In genomic region chr1:117121589-117122296, GRCh38 we compare ENCODE assay signal across 1 cellular context.
TF ChIP-seq lines count a peak whose summit lies in the region.

A gene with protein sequence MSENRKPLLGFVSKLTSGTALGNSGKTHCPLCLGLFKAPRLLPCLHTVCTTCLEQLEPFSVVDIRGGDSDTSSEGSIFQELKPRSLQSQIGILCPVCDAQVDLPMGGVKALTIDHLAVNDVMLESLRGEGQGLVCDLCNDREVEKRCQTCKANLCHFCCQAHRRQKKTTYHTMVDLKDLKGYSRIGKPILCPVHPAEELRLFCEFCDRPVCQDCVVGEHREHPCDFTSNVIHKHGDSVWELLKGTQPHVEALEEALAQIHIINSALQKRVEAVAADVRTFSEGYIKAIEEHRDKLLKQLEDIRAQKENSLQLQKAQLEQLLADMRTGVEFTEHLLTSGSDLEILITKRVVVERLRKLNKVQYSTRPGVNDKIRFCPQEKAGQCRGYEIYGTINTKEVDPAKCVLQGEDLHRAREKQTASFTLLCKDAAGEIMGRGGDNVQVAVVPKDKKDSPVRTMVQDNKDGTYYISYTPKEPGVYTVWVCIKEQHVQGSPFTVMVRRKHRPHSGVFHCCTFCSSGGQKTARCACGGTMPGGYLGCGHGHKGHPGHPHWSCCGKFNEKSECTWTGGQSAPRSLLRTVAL (minus strand): TSS chr1:117121749. CDS start chr1:117121201, 548 bp downstream.

TF ChIP-seq in GM12878, 131 proteins besides CTCF, POLR2A, EP300 and RAD21 (continued from another document and continues in another):
- TF ChIP-seq KLF5 (IDR thresholded peaks at IDR 0.05; ENCODE audit: partially characterized antibody) = no peak
- no peak for TF ChIP-seq ATF2 (IDR thresholded peaks at IDR 0.05; ENCODE audit: low read length)
- TF ChIP-seq CEBPB (IDR thresholded peaks at IDR 0.05; ENCODE audit: borderline replicate concordance in 1 of 2, low read depth in 2 of 2, low read length in 2 of 2) = no peak
- TF ChIP-seq RUNX3 (IDR thresholded peaks at IDR 0.05; ENCODE audit: low read length) = peak; percentile 11; the same call in 1 of the 2 replicates
- no peak for TF ChIP-seq RELB (IDR thresholded peaks at IDR 0.05; ENCODE audit: low read depth)
- TF ChIP-seq, protein P1, sequence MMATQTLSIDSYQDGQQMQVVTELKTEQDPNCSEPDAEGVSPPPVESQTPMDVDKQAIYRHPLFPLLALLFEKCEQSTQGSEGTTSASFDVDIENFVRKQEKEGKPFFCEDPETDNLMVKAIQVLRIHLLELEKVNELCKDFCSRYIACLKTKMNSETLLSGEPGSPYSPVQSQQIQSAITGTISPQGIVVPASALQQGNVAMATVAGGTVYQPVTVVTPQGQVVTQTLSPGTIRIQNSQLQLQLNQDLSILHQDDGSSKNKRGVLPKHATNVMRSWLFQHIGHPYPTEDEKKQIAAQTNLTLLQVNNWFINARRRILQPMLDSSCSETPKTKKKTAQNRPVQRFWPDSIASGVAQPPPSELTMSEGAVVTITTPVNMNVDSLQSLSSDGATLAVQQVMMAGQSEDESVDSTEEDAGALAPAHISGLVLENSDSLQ (IDR thresholded peaks at IDR 0.05) = peak; percentile 98
- no peak for TF ChIP-seq FOXM1 (IDR thresholded peaks at IDR 0.05; ENCODE audit: low read depth, low read length)
- TF ChIP-seq SP1 (IDR thresholded peaks at IDR 0.05; ENCODE audit: low read depth, low read length) = peak; percentile 75
- TF ChIP-seq GABPA (IDR thresholded peaks at IDR 0.05; ENCODE audit: low read depth) = no peak
- TF ChIP-seq ETV6 (conservative IDR thresholded peaks at IDR 0.05 in 1 of 2, IDR thresholded peaks at IDR 0.05 in 1 of 2; ENCODE audit: borderline replicate concordance in 1 of 2, low read depth in 1 of 2) = no peak
- TF ChIP-seq NFIC (IDR thresholded peaks at IDR 0.05; ENCODE audit: low read depth, low read length) = no peak
- peak; percentile 95 for TF ChIP-seq PBX3 (IDR thresholded peaks at IDR 0.05; ENCODE audit: insufficient replicate concordance, low read depth, low read length)
- 0 out of 2 replicates have a peak, but pooled peaks have one; percentile 30 for TF ChIP-seq CREM (IDR thresholded peaks at IDR 0.05; ENCODE audit: low read depth)
- 0 out of 2 replicates have a peak, but pooled peaks have one; percentile 9 for TF ChIP-seq BACH1 (IDR thresholded peaks at IDR 0.05; ENCODE audit: borderline replicate concordance)
- peak; percentile 55; the same call in 1 of the 2 replicates for TF ChIP-seq IRF3 (IDR thresholded peaks at IDR 0.05)
- no peak for TF ChIP-seq MTA3 (IDR thresholded peaks at IDR 0.05; ENCODE audit: borderline replicate concordance, low read length)
- TF ChIP-seq CBFB (IDR thresholded peaks at IDR 0.05; ENCODE audit: low read depth) = no peak
- no peak; a peak in 1 of 3 replicates for TF ChIP-seq EGR1 (IDR thresholded peaks at IDR 0.05; ENCODE audit: borderline replicate concordance in 1 of 2, low read depth in 2 of 2, low read length in 2 of 2)
- TF ChIP-seq HCFC1 (IDR thresholded peaks at IDR 0.05; ENCODE audit: low read length) = no peak
- TF ChIP-seq BCL11A (IDR thresholded peaks at IDR 0.05; ENCODE audit: low read depth, low read length) = no peak
- 0 out of 2 replicates have a peak, but pooled peaks have one; percentile 43 for TF ChIP-seq YY1 (IDR thresholded peaks at IDR 0.05; ENCODE audit: low read depth, low read length)
- TF ChIP-seq CREB1 (IDR thresholded peaks at IDR 0.05; ENCODE audit: low read depth) = peak; percentile 38; the same call in 1 of the 2 replicates
- no peak for TF ChIP-seq MEF2B (IDR thresholded peaks at IDR 0.05; ENCODE audit: partially characterized antibody, poor library complexity, severe bottlenecking)
- no peak for TF ChIP-seq SUZ12 (IDR thresholded peaks at IDR 0.05; ENCODE audit: unreplicated experiment)
- TF ChIP-seq TBL1XR1 (IDR thresholded peaks at IDR 0.05; ENCODE audit: low read depth, low read length) = 0 out of 2 replicates have a peak, but pooled peaks have one; percentile 22
- TF ChIP-seq RCOR1 (conservative IDR thresholded peaks at IDR 0.05; ENCODE audit: low read depth, low read length) = no peak
- no peak for TF ChIP-seq RELA (IDR thresholded peaks at IDR 0.05; ENCODE audit: borderline replicate concordance, partially characterized antibody)
- TF ChIP-seq IRF4 (IDR thresholded peaks at IDR 0.05; ENCODE audit: low read depth, low read length) = 0 out of 2 replicates have a peak, but pooled peaks have one; percentile 12
- peak; percentile 30 for TF ChIP-seq FOS (IDR thresholded peaks at IDR 0.05; ENCODE audit: borderline replicate concordance, extremely low read depth, insufficient read length)
- no peak for TF ChIP-seq ZSCAN29 (IDR thresholded peaks at IDR 0.05)
- TF ChIP-seq TARDBP (IDR thresholded peaks at IDR 0.05; ENCODE audit: borderline replicate concordance) = no peak
- TF ChIP-seq YBX1 (IDR thresholded peaks at IDR 0.05) = no peak
- no peak for TF ChIP-seq SIN3A (IDR thresholded peaks at IDR 0.05; ENCODE audit: low read depth, low read length)
- TF ChIP-seq, protein P2, sequence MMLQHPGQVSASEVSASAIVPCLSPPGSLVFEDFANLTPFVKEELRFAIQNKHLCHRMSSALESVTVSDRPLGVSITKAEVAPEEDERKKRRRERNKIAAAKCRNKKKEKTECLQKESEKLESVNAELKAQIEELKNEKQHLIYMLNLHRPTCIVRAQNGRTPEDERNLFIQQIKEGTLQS (IDR thresholded peaks at IDR 0.05; ENCODE audit: borderline replicate concordance, extremely low read depth, low read depth, low read length) = no peak
- TF ChIP-seq DPF2 (IDR thresholded peaks at IDR 0.05) = peak; percentile 73
- no peak for TF ChIP-seq E2F8 (IDR thresholded peaks at IDR 0.05; ENCODE audit: low read depth, partially characterized antibody)
- peak in 1 of 2 experiments; percentile 34; a peak in 2 of 4 replicates for TF ChIP-seq BHLHE40 (IDR thresholded peaks at IDR 0.05; ENCODE audit: borderline replicate concordance in 1 of 2, low read depth in 2 of 2, low read length in 1 of 2)
- TF ChIP-seq CHD2 (IDR thresholded peaks at IDR 0.05; ENCODE audit: borderline replicate concordance, low read depth, low read length) = 0 out of 2 replicates have a peak, but pooled peaks have one; percentile 48
- peak; percentile 17; the same call in 1 of the 2 replicates for TF ChIP-seq SMC3 (IDR thresholded peaks at IDR 0.05; ENCODE audit: borderline replicate concordance, low read length)
- no peak for TF ChIP-seq STAT3 (IDR thresholded peaks at IDR 0.05; ENCODE audit: low read depth, low read length)
- no peak for TF ChIP-seq ZNF384 (IDR thresholded peaks at IDR 0.05; ENCODE audit: borderline replicate concordance, low read depth, low read length)
- no peak for TF ChIP-seq MTA2 (IDR thresholded peaks at IDR 0.05; ENCODE audit: low read depth)
- TF ChIP-seq, protein P3, sequence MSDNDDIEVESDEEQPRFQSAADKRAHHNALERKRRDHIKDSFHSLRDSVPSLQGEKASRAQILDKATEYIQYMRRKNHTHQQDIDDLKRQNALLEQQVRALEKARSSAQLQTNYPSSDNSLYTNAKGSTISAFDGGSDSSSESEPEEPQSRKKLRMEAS (IDR thresholded peaks at IDR 0.05; ENCODE audit: low read depth, low read length) = peak; percentile 63
- TF ChIP-seq, protein P4, sequence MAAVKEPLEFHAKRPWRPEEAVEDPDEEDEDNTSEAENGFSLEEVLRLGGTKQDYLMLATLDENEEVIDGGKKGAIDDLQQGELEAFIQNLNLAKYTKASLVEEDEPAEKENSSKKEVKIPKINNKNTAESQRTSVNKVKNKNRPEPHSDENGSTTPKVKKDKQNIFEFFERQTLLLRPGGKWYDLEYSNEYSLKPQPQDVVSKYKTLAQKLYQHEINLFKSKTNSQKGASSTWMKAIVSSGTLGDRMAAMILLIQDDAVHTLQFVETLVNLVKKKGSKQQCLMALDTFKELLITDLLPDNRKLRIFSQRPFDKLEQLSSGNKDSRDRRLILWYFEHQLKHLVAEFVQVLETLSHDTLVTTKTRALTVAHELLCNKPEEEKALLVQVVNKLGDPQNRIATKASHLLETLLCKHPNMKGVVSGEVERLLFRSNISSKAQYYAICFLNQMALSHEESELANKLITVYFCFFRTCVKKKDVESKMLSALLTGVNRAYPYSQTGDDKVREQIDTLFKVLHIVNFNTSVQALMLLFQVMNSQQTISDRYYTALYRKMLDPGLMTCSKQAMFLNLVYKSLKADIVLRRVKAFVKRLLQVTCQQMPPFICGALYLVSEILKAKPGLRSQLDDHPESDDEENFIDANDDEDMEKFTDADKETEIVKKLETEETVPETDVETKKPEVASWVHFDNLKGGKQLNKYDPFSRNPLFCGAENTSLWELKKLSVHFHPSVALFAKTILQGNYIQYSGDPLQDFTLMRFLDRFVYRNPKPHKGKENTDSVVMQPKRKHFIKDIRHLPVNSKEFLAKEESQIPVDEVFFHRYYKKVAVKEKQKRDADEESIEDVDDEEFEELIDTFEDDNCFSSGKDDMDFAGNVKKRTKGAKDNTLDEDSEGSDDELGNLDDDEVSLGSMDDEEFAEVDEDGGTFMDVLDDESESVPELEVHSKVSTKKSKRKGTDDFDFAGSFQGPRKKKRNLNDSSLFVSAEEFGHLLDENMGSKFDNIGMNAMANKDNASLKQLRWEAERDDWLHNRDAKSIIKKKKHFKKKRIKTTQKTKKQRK (IDR thresholded peaks at IDR 0.05; ENCODE audit: low read depth, low read length) = peak; percentile 55
- TF ChIP-seq IKZF1 (conservative IDR thresholded peaks at IDR 0.05) = peak; percentile 27
